ENCODE assay signal across 1 cellular context in genomic region chr4:108624263-108625056, GRCh38.
TF ChIP-seq lines count a peak whose summit lies in the region.

No MANE protein-coding gene starts in this region.

TF ChIP-seq in GM23338, 12 proteins besides CTCF, POLR2A, EP300 and RAD21 (continued from another document):
- TF ChIP-seq, protein P1, sequence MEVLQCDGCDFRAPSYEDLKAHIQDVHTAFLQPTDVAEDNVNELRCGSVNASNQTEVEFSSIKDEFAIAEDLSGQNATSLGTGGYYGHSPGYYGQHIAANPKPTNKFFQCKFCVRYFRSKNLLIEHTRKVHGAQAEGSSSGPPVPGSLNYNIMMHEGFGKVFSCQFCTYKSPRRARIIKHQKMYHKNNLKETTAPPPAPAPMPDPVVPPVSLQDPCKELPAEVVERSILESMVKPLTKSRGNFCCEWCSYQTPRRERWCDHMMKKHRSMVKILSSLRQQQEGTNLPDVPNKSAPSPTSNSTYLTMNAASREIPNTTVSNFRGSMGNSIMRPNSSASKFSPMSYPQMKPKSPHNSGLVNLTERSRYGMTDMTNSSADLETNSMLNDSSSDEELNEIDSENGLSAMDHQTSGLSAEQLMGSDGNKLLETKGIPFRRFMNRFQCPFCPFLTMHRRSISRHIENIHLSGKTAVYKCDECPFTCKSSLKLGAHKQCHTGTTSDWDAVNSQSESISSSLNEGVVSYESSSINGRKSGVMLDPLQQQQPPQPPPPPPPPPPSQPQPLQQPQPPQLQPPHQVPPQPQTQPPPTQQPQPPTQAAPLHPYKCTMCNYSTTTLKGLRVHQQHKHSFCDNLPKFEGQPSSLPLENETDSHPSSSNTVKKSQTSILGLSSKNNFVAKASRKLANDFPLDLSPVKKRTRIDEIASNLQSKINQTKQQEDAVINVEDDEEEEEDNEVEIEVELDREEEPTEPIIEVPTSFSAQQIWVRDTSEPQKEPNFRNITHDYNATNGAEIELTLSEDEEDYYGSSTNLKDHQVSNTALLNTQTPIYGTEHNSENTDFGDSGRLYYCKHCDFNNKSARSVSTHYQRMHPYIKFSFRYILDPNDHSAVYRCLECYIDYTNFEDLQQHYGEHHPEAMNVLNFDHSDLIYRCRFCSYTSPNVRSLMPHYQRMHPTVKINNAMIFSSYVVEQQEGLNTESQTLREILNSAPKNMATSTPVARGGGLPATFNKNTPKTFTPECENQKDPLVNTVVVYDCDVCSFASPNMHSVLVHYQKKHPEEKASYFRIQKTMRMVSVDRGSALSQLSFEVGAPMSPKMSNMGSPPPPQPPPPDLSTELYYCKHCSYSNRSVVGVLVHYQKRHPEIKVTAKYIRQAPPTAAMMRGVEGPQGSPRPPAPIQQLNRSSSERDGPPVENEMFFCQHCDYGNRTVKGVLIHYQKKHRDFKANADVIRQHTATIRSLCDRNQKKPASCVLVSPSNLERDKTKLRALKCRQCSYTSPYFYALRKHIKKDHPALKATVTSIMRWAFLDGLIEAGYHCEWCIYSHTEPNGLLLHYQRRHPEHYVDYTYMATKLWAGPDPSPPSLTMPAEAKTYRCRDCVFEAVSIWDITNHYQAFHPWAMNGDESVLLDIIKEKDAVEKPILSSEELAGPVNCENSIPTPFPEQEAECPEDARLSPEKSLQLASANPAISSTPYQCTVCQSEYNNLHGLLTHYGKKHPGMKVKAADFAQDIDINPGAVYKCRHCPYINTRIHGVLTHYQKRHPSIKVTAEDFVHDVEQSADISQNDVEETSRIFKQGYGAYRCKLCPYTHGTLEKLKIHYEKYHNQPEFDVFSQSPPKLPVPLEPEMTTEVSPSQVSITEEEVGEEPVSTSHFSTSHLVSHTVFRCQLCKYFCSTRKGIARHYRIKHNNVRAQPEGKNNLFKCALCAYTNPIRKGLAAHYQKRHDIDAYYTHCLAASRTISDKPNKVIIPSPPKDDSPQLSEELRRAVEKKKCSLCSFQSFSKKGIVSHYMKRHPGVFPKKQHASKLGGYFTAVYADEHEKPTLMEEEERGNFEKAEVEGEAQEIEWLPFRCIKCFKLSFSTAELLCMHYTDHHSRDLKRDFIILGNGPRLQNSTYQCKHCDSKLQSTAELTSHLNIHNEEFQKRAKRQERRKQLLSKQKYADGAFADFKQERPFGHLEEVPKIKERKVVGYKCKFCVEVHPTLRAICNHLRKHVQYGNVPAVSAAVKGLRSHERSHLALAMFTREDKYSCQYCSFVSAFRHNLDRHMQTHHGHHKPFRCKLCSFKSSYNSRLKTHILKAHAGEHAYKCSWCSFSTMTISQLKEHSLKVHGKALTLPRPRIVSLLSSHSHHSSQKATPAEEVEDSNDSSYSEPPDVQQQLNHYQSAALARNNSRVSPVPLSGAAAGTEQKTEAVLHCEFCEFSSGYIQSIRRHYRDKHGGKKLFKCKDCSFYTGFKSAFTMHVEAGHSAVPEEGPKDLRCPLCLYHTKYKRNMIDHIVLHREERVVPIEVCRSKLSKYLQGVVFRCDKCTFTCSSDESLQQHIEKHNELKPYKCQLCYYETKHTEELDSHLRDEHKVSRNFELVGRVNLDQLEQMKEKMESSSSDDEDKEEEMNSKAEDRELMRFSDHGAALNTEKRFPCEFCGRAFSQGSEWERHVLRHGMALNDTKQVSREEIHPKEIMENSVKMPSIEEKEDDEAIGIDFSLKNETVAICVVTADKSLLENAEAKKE (CRISPR knock-in tag; IDR thresholded peaks at IDR 0.05), result no peak
- TF ChIP-seq EZH2phosphoT487 (IDR thresholded peaks at IDR 0.05; ENCODE audit: unreplicated experiment) (no peak), JUNB (IDR thresholded peaks at IDR 0.05; ENCODE audit: unreplicated experiment) (no peak), STAT1 (IDR thresholded peaks at IDR 0.05; ENCODE audit: unreplicated experiment) (no peak)
TF ChIP-seq in GM23338: peak in this region for 0.
